9 cellular contexts compared by ENCODE assay signal in the genomic region with DNA sequence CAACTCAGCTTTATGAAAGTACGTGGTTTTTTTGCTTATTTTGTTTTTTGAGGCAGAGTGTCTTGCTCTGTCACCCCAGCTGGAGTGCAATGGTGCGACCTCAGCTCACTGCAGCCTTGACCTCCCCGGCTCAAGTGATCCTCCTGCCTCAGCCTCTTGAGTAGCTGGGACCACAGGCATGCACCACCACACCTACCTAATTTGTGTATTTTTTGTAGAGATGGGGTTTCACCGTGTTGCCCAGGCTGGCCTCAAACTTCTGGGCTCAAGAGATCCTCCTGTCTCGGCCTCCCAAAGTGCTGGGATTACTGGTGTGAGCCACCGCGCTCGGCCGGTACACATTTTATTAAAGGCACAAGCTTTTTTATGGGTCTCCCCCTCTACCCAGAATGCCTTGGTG. TPM values are rescaled to one million over a fixed set of nuclear protein-coding genes. Genes with fewer than 3 reads are reported as not detected.
DNase-seq lines count a peak whose midpoint lies in the region; TF ChIP-seq lines count a peak whose summit lies in the region.
"Not testable (repeated sequence)": the region's sequence is repeated elsewhere in the genome, so short reads cannot be mapped to it uniquely, and the experiment has no call there.
"Had no signal": no experiment of that assay in that cellular context is flagged by ENCODE, and none has a peak within 500 bp of the region (broad histone marks: within the 10 kb centered on the region; RNA-seq: fewer than 3 reads in every experiment).

No MANE protein-coding gene starts in this region.

- H3K4me1 ChIP-seq in GM23248 (ENCODE audit: insufficient read depth), result peaks cover 38% of the 10 kb centered on the region
- H3K4me1 ChIP-seq in spleen, result not testable (repeated sequence)
- peaks cover 3 to 16% (median 12%) of the 10 kb centered on the region in 4 donors for H3K4me1 ChIP-seq in transverse colon

- not testable (repeated sequence) for H2AFZ ChIP-seq in GM23248

- H3K9me2 ChIP-seq in GM23248 (ENCODE audit: insufficient read depth), result not testable (repeated sequence)

- peaks cover 48% of the 10 kb centered on the region for H3K4me1 Mint-ChIP-seq in nephron

- not testable (repeated sequence) for H3K27me3 Mint-ChIP-seq in nephron (ENCODE audit: low read depth)

- in situ Hi-C loops in GM23248 (cut with MboI); transverse colon (cut with MboI; ENCODE audit: low pct_ligation_motif_present in 1 of 4, low pct_unique_long_range_greater_than_20kb in 1 of 4, low sequenced_read_pairs in 3 of 4): not testable (repeated sequence)

- not testable (repeated sequence) for H3K79me2 ChIP-seq in GM23248 (ENCODE audit: insufficient read depth)

- H3K36me3 ChIP-seq in GM23248 (ENCODE audit: low read depth); spleen; transverse colon: not testable (repeated sequence)

- H3K4me3 ChIP-seq in GM23248, coronary artery, spleen, transverse colon: not testable (repeated sequence)

- peak overlapping the region; percentile 50 for H3K9ac ChIP-seq in GM23248

- intact Hi-C loops in spleen (cut with DNase I; ENCODE audit: low total_unique reads); transverse colon (cut with DNase I; ENCODE audit: low total_unique reads): not testable (repeated sequence)

- H3K9me3 ChIP-seq in GM23248 (ENCODE audit: low read depth); spleen; transverse colon: not testable (repeated sequence)

- TF ChIP-seq CTCF in VCaP (conservative IDR thresholded peaks at IDR 0.05); coronary artery (IDR thresholded peaks at IDR 0.05); nephron (IDR thresholded peaks at IDR 0.05; ENCODE audit: unreplicated experiment in 3 of 3); spleen (IDR thresholded peaks at IDR 0.05 in 8 of 11, conservative IDR thresholded peaks at IDR 0.05 in 3 of 11); transverse colon (IDR thresholded peaks at IDR 0.05): not testable (repeated sequence)

- DNase-seq in GM23248, transverse colon: not testable (repeated sequence)
- DNase-seq in coronary artery (ENCODE audit: low spot score), result peak; percentile 49
- DNase-seq in islet precursor cell, result peak; percentile 28
- peak; percentile 12 for DNase-seq in spleen

- H3K36me3 Mint-ChIP-seq in nephron (ENCODE audit: low read depth), result not testable (repeated sequence)

- TF ChIP-seq EP300 in transverse colon (IDR thresholded peaks at IDR 0.05; ENCODE audit: low read depth), result not testable (repeated sequence)

- H3K4me3 Mint-ChIP-seq in nephron, result not testable (repeated sequence)

- WGBS in GM23248 (ENCODE audit: low coverage in 1 of 2, low lambda C conversion rate in 2 of 2, missing lambda C conversion rate in 2 of 2), 2 experiments, result 90 to 92% methylated on average over 9 of the region's 9 CpGs
- WGBS in spleen, 5 donors, result 76 to 84% (median 79%) methylated on average over 9 of the region's 9 CpGs
- WGBS in transverse colon (ENCODE audit: low coverage in 1 of 2), 2 donors, result 50 to 81% methylated on average over 1 to 9 of the region's 9 CpGs

- peak overlapping the region; percentile 38 to 91 (median 76) for H3K27ac Mint-ChIP-seq in nephron

- H3K4me2 ChIP-seq in GM23248 (ENCODE audit: unreplicated experiment), result peak overlapping the region; percentile 75

- not testable (repeated sequence) for H3K9me3 Mint-ChIP-seq in nephron

- peaks cover 26% of the 10 kb centered on the region for H3F3A ChIP-seq in GM23248 (ENCODE audit: insufficient read depth)

- TF ChIP-seq POLR2A in spleen (IDR thresholded peaks at IDR 0.05); transverse colon (IDR thresholded peaks at IDR 0.05): not testable (repeated sequence)

- H3K27me3 ChIP-seq in GM23248 (replicated peaks; ENCODE audit: insufficient read depth); transverse colon: not testable (repeated sequence)
- H3K27me3 ChIP-seq in spleen (replicated peaks in 1 of 7), result peaks cover 0 to 22% (median 0%) of the 10 kb centered on the region in 7 donors

- not testable (repeated sequence) for H4K20me1 ChIP-seq in GM23248 (ENCODE audit: insufficient read depth)

- peak overlapping the region; percentile 77 for H3K27ac ChIP-seq in GM23248
- peak overlapping the region; percentile 99; the same call in 1 of the 2 replicates for H3K27ac ChIP-seq in VCaP
- not testable (repeated sequence) for H3K27ac ChIP-seq in coronary artery, spleen
- peak overlapping the region in 3 of 4 donors; percentile 43 to 52 (median 46) for H3K27ac ChIP-seq in transverse colon

RNA-seq across cellular contexts. Expression of gene CALML3, which starts 34.3 kb away (rescaled TPM):
- not detected in 2 replicates for total RNA-seq in GM23248 (2014; rRNA removed; shearing (Covaris generic))
- not detected in 2 replicates for polyA plus RNA-seq in GM23248 (2016; fragmentation: Nextera tagmentation; extraction: Ambion mirVana)
- total RNA-seq in spleen, result not detected
- under 1 TPM in 1 of 3 donors, not detected in 2; 0.10 TPM for polyA plus RNA-seq in spleen
- total RNA-seq in transverse colon, result not detected
- total RNA-seq: HT-29, Right ventricle myocardium superior had no signal

RNA-seq across cellular contexts. Expression of gene CALML5, which starts 59.7 kb away (rescaled TPM):
- total RNA-seq in GM23248 (2014; rRNA removed; shearing (Covaris generic)), result not detected in 2 replicates
- polyA plus RNA-seq in GM23248 (2016; fragmentation: Nextera tagmentation; extraction: Ambion mirVana) (not detected in 2 replicates), spleen (under 1 TPM in 1 of 3 donors, not detected in 2; 0.13 TPM)
- total RNA-seq in spleen (not detected), transverse colon (not detected)
- total RNA-seq: Right ventricle myocardium superior had no signal
